In genomic region chr15:28597471-28597870, GRCh38 we compare ENCODE assay signal across 2 cellular contexts. TPM values are rescaled to one million over a fixed set of nuclear protein-coding genes. Genes with fewer than 3 reads are reported as not detected.
"Had no signal": no experiment of that assay in that cellular context is flagged by ENCODE, and none has a peak within 500 bp of the region (broad histone marks: within the 10 kb centered on the region; RNA-seq: fewer than 3 reads in every experiment).

No MANE protein-coding gene starts in this region.

RNA-seq across cellular contexts. Expression of gene GOLGA6L25, which starts 44.1 kb away (rescaled TPM):
- total RNA-seq: G401, GM12878 had no signal
- polyA plus RNA-seq: GM12878 had no signal
